Comparison of ENCODE assay signal across 24 cellular contexts in genomic region chr12:123997033-123997822, GRCh38. TPM values are rescaled to one million over a fixed set of nuclear protein-coding genes. Genes with fewer than 3 reads are reported as not detected.
DNase-seq lines count a peak whose midpoint lies in the region; ATAC-seq and TF ChIP-seq lines count a peak whose summit lies in the region.
"Had no signal": no experiment of that assay in that cellular context is flagged by ENCODE, and none has a peak within 500 bp of the region (broad histone marks: within the 10 kb centered on the region; RNA-seq: fewer than 3 reads in every experiment).

No MANE protein-coding gene starts in this region.

- 76% methylated on average over 6 of the region's 6 CpGs for WGBS in hepatocyte (ENCODE audit: low lambda C conversion rate, missing lambda C conversion rate)

- H3K4me3 Mint-ChIP-seq in CD8-positive, alpha-beta memory T cell: no peak overlapping the region
- H3K4me3 Mint-ChIP-seq in neural progenitor cell: no peak overlapping the region
- H3K4me3 Mint-ChIP-seq: activated naive CD4-positive, alpha-beta T cell treated with anti-CD3 and anti-CD28 coated beads, Interleukin-2, amount 50 U/mL, for 24 hours; dendritic cell treated with granulocyte-macrophage colony-stimulating factor and Interleukin-4, amounts not matched to agents 40 ng/mL and 50 ng/mL, for 4 days; naive thymus-derived CD4-positive, alpha-beta T cell; T-helper 2 cell treated with Interferon-gamma antibody and Interleukin-4, amounts not matched to agents 5 μg/mL and 100 μg/mL, for 36 hours had no signal

- H3K4me3 ChIP-seq in CD8-positive, alpha-beta memory T cell (ENCODE audit: low read length): no peak overlapping the region
- no peak overlapping the region for H3K4me3 ChIP-seq in hepatocyte
- no peak overlapping the region for H3K4me3 ChIP-seq in neural progenitor cell

- H3K79me2 ChIP-seq in hepatocyte (peaks cover 89% of the 10 kb centered on the region), neural progenitor cell (ENCODE audit: low read depth) (peaks cover 87% of the 10 kb centered on the region)

- no peaks in the 10 kb centered on the region for H3K27me3 ChIP-seq in CD8-positive, alpha-beta memory T cell (ENCODE audit: insufficient read depth, low read length, poor library complexity, severe bottlenecking)
- H3K27me3 ChIP-seq in hepatocyte (no peaks in the 10 kb centered on the region), neural progenitor cell (no peaks in the 10 kb centered on the region)

- H2AFZ ChIP-seq in hepatocyte: no peak overlapping the region
- no peak overlapping the region for H2AFZ ChIP-seq in neural progenitor cell (replicated peaks)

- POLR2A ChIA-PET in CD8-positive, alpha-beta memory T cell (lab: Charles Lee): no interaction called here

- no peak for DNase-seq in CD8-positive, alpha-beta memory T cell
- DNase-seq in hepatocyte (ENCODE audit: low spot score): no peak
- DNase-seq in neural progenitor cell (ENCODE audit: low spot score): no peak
- no peak for DNase-seq in foreskin melanocyte
- no peak for DNase-seq in activated CD4-positive, alpha-beta T cell treated with anti-CD3 and anti-CD28 coated beads, Interleukin-2, amount 50 U/mL, for 48 hours
- no peak for DNase-seq in HPDE6-E6E7 (ENCODE audit: extremely low spot score)
- DNase-seq: activated CD4-positive, alpha-beta T cell treated with anti-CD3 and anti-CD28 coated beads, Interleukin-2, amount 50 U/mL, for 1 hour; Caco-2; DMS79; GF-D8; kidney; mammary epithelial cell; naive thymus-derived CD4-positive, alpha-beta T cell; NCI-H1092; NCI-H187 treated with DMSO at 0.1 percent for 48 hours; NCI-H748 treated with DMSO at 0.1 percent for 48 hours; stimulated activated CD8-positive, alpha-beta memory T cell treated with anti-CD3 and anti-CD28 coated beads, Interleukin-4, amount 100 ng/mL, for 48 hours had no signal

- H3K27ac ChIP-seq in CD8-positive, alpha-beta memory T cell (ENCODE audit: low read depth, low read length): peak overlapping the region; percentile 45
- H3K27ac ChIP-seq in KOPT-K1 (ENCODE audit: low read depth, low read length, poor library complexity, severe bottlenecking) (peak overlapping the region; percentile 76), hepatocyte (peak overlapping the region; percentile 43), neural progenitor cell (peak overlapping the region; percentile 13)
- H3K27ac ChIP-seq: VCaP had no signal

- peaks cover 26 to 49% (median 40%) of the 10 kb centered on the region in 3 donors for H3K4me1 Mint-ChIP-seq in CD8-positive, alpha-beta memory T cell
- peaks cover 26% of the 10 kb centered on the region for H3K4me1 Mint-ChIP-seq in neural progenitor cell

- no peaks in the 10 kb centered on the region for H3K27me3 Mint-ChIP-seq in CD8-positive, alpha-beta memory T cell
- H3K27me3 Mint-ChIP-seq in neural progenitor cell (ENCODE audit: insufficient read depth, low read depth): no peaks in the 10 kb centered on the region
- H3K27me3 Mint-ChIP-seq: activated naive CD4-positive, alpha-beta T cell treated with anti-CD3 and anti-CD28 coated beads, Interleukin-2, amount 50 U/mL, for 24 hours; dendritic cell treated with granulocyte-macrophage colony-stimulating factor and Interleukin-4, amounts not matched to agents 40 ng/mL and 50 ng/mL, for 4 days; naive thymus-derived CD4-positive, alpha-beta T cell had no signal

- H4K20me1 ChIP-seq in hepatocyte (ENCODE audit: insufficient read depth, poor library complexity, severe bottlenecking) (peaks cover 7% of the 10 kb centered on the region), neural progenitor cell (ENCODE audit: low read depth) (peaks cover 98% of the 10 kb centered on the region)

- no peak overlapping the region for H3K9ac ChIP-seq in neural progenitor cell

- H3F3A ChIP-seq in neural progenitor cell (ENCODE audit: low read depth): peaks cover 19% of the 10 kb centered on the region

- no peak for TF ChIP-seq CTCF in hepatocyte (IDR thresholded peaks at IDR 0.05; ENCODE audit: poor library complexity)
- TF ChIP-seq CTCF in neural progenitor cell (IDR thresholded peaks at IDR 0.05): no peak

- H3K9me3 Mint-ChIP-seq in CD8-positive, alpha-beta memory T cell: no peaks in the 10 kb centered on the region
- no peaks in the 10 kb centered on the region for H3K9me3 Mint-ChIP-seq in neural progenitor cell
- H3K9me3 Mint-ChIP-seq: activated naive CD4-positive, alpha-beta T cell treated with anti-CD3 and anti-CD28 coated beads, Interleukin-2, amount 50 U/mL, for 24 hours; dendritic cell treated with granulocyte-macrophage colony-stimulating factor and Interleukin-4, amounts not matched to agents 40 ng/mL and 50 ng/mL, for 4 days; naive thymus-derived CD4-positive, alpha-beta T cell; T-helper 2 cell treated with Interferon-gamma antibody and Interleukin-4, amounts not matched to agents 5 μg/mL and 100 μg/mL, for 36 hours had no signal

- peaks cover 7% of the 10 kb centered on the region for H3K4me1 ChIP-seq in CD8-positive, alpha-beta memory T cell (ENCODE audit: insufficient read depth, low read length)
- peaks cover 33% of the 10 kb centered on the region for H3K4me1 ChIP-seq in hepatocyte (ENCODE audit: insufficient read depth)
- peaks cover 23% of the 10 kb centered on the region for H3K4me1 ChIP-seq in neural progenitor cell
- H3K4me1 ChIP-seq: Caco-2 had no signal

- H3K9me2 ChIP-seq in hepatocyte (replicated peaks; ENCODE audit: insufficient read depth): no peaks in the 10 kb centered on the region

- CTCF ChIA-PET in CD8-positive, alpha-beta memory T cell (lab: Charles Lee): interaction anchor here (1.0 to 1.4 kb wide), 2 partner anchors 8 to 14 kb away, joined by 3 to 4 read pairs; no protein-coding TSS in a partner anchor

- peaks cover 10% of the 10 kb centered on the region for H3K36me3 ChIP-seq in CD8-positive, alpha-beta memory T cell (ENCODE audit: insufficient read depth, low read length)
- H3K36me3 ChIP-seq in KOPT-K1 (ENCODE audit: insufficient read depth, low read length) (peaks cover 44% of the 10 kb centered on the region), hepatocyte (replicated peaks; ENCODE audit: insufficient read depth, low read depth) (no peaks in the 10 kb centered on the region), neural progenitor cell (no peaks in the 10 kb centered on the region)

- H3K27ac Mint-ChIP-seq in CD8-positive, alpha-beta memory T cell: peak overlapping the region in 4 of 8 donors; percentile 6 to 69 (median 38)
- H3K27ac Mint-ChIP-seq in neural progenitor cell: peak overlapping the region; percentile 4
- H3K27ac Mint-ChIP-seq: activated naive CD4-positive, alpha-beta T cell treated with anti-CD3 and anti-CD28 coated beads, Interleukin-2, amount 50 U/mL, for 24 hours; dendritic cell treated with granulocyte-macrophage colony-stimulating factor and Interleukin-4, amounts not matched to agents 40 ng/mL and 50 ng/mL, for 4 days; T-helper 2 cell treated with Interferon-gamma antibody and Interleukin-4, amounts not matched to agents 5 μg/mL and 100 μg/mL, for 36 hours had no signal

- H3K9me3 ChIP-seq in CD8-positive, alpha-beta memory T cell (ENCODE audit: low read length): no peaks in the 10 kb centered on the region
- H3K9me3 ChIP-seq in KOPT-K1 (ENCODE audit: insufficient read depth, low read length, poor library complexity, severe bottlenecking): no peaks in the 10 kb centered on the region
- no peaks in the 10 kb centered on the region for H3K9me3 ChIP-seq in hepatocyte (ENCODE audit: low read depth)
- H3K9me3 ChIP-seq in neural progenitor cell (ENCODE audit: low read depth): no peaks in the 10 kb centered on the region
- H3K9me3 ChIP-seq: Caco-2 had no signal

- H3K36me3 Mint-ChIP-seq in CD8-positive, alpha-beta memory T cell: peaks cover 0 to 47% (median 5%) of the 10 kb centered on the region in 3 donors
- peaks cover 23% of the 10 kb centered on the region for H3K36me3 Mint-ChIP-seq in neural progenitor cell

- H3K4me2 ChIP-seq in hepatocyte: no peak overlapping the region
- peak overlapping the region; percentile 38 for H3K4me2 ChIP-seq in neural progenitor cell

- no peak for ATAC-seq in HG03460 (IDR thresholded peaks at IDR 0.05; ENCODE audit: unreplicated experiment)
- ATAC-seq: naive thymus-derived CD4-positive, alpha-beta T cell; SK-N-SH treated with all-trans-retinoic acid at 6 μM for 48 hours had no signal

RNA-seq across cellular contexts. Expression of gene ZNF664, which starts 24.2 kb away (rescaled TPM):
- 10 to 100 TPM; 73.0 to 75.8 TPM for total RNA-seq in CD8-positive, alpha-beta memory T cell
- 10.8 TPM for polyA plus RNA-seq in CD8-positive, alpha-beta memory T cell
- total RNA-seq in hepatocyte (63.9 and 80.4 TPM in 2 replicates), neural progenitor cell (ENCODE audit: low replicate concordance) (133 and 172 TPM in 2 replicates)
- 13.5 and 17.6 TPM in 2 replicates for polyA plus RNA-seq in hepatocyte

RNA-seq across cellular contexts. Expression of gene CCDC92, which starts 24.6 kb away (rescaled TPM):
- 10 to 100 TPM; 10.2 to 12.9 TPM for total RNA-seq in CD8-positive, alpha-beta memory T cell
- polyA plus RNA-seq in CD8-positive, alpha-beta memory T cell: 48.9 TPM
- total RNA-seq in hepatocyte: 12.8 and 16.9 TPM in 2 replicates
- polyA plus RNA-seq in hepatocyte: 58.8 and 60.2 TPM in 2 replicates
- total RNA-seq in neural progenitor cell (ENCODE audit: low replicate concordance): 4.8 and 10.5 TPM in 2 replicates

Comparison
In these comparisons a context has a peak if more than half of its experiments do, and no peak if none do; other contexts are left out.
1. H3K27ac ChIP-seq: peak in every context shown above with its lines; median percentile 76 in KOPT-K1; 45 in CD8-positive, alpha-beta memory T cell; 43 in hepatocyte; 13 in neural progenitor cell.